Comparison of ENCODE assay signal across 9 cellular contexts in genomic region chr19:39498262-39499081, GRCh38. TPM values are rescaled to one million over a fixed set of nuclear protein-coding genes. Genes with fewer than 3 reads are reported as not detected.
DNase-seq lines count a peak whose midpoint lies in the region; ATAC-seq and TF ChIP-seq lines count a peak whose summit lies in the region.
"Had no signal": no experiment of that assay in that cellular context is flagged by ENCODE, and none has a peak within 500 bp of the region (broad histone marks: within the 10 kb centered on the region; RNA-seq: fewer than 3 reads in every experiment).

A gene with protein sequence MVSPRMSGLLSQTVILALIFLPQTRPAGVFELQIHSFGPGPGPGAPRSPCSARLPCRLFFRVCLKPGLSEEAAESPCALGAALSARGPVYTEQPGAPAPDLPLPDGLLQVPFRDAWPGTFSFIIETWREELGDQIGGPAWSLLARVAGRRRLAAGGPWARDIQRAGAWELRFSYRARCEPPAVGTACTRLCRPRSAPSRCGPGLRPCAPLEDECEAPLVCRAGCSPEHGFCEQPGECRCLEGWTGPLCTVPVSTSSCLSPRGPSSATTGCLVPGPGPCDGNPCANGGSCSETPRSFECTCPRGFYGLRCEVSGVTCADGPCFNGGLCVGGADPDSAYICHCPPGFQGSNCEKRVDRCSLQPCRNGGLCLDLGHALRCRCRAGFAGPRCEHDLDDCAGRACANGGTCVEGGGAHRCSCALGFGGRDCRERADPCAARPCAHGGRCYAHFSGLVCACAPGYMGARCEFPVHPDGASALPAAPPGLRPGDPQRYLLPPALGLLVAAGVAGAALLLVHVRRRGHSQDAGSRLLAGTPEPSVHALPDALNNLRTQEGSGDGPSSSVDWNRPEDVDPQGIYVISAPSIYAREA (plus strand): TSS chr19:39498947. CDS start chr19:39498975, 28 bp downstream.

- ATAC-seq in psoas muscle (peak in 1 of 4 donors; percentile 27), GM21381 (IDR thresholded peaks at IDR 0.05; ENCODE audit: unreplicated experiment) (no peak), HG03135 (IDR thresholded peaks at IDR 0.05; ENCODE audit: unreplicated experiment) (no peak)

- peaks cover 1% of the 10 kb centered on the region for H3K27me3 ChIP-seq in OCI-LY1 (ENCODE audit: insufficient read depth, low read length)
- peaks cover 0 to 70% (median 27%) of the 10 kb centered on the region in 3 donors for H3K27me3 ChIP-seq in psoas muscle (ENCODE audit: insufficient read depth in 3 of 3, low read length in 2 of 3)
- no peaks in the 10 kb centered on the region for H3K27me3 ChIP-seq in ascending aorta

- H3K4me3 ChIP-seq in AG04449 (ENCODE audit: low read depth, low read length) (peak within 1 kb of the TSS; percentile 20; the same call in 1 of the 2 replicates), HFF-Myc (replicated peaks; ENCODE audit: low read depth, low read length) (peak within 1 kb of the TSS; percentile 25), OCI-LY1 (ENCODE audit: low read depth, low read length, poor library complexity, severe bottlenecking) (peak within 1 kb of the TSS; percentile 60), psoas muscle (peak within 1 kb of the TSS; percentile 34), ascending aorta (peak within 1 kb of the TSS in 1 of 2 donors; percentile 3)

- H2AFZ ChIP-seq in OCI-LY1 (ENCODE audit: low read length), result no peak within 1 kb of the TSS

- H3K9me2 ChIP-seq in OCI-LY1 (ENCODE audit: low read depth, low read length), result no peaks in the 10 kb centered on the region

- TF ChIP-seq CTCF in AG04449 (IDR thresholded peaks at IDR 0.05; ENCODE audit: insufficient read depth, low read length, missing control alignments) (no peak), HFF-Myc (IDR thresholded peaks at IDR 0.05; ENCODE audit: low read depth, low read length, missing control alignments) (no peak), OCI-LY1 (IDR thresholded peaks at IDR 0.05; ENCODE audit: low read length) (no peak), psoas muscle (IDR thresholded peaks at IDR 0.05) (no peak), ascending aorta (IDR thresholded peaks at IDR 0.05) (no peak)

- no peaks in the 10 kb centered on the region for H3F3A ChIP-seq in OCI-LY1 (ENCODE audit: insufficient read depth, low read length)

- POLR2A ChIA-PET in AG04449 (lab: Yijun Ruan, JAX), result no interaction called here

- peak within 1 kb of the TSS; percentile 52 for H3K9ac ChIP-seq in OCI-LY1 (ENCODE audit: low read length)

- no peaks in the 10 kb centered on the region for H3K79me2 ChIP-seq in OCI-LY1 (ENCODE audit: insufficient read depth, low read length)

- H3K36me3 ChIP-seq in OCI-LY1 (ENCODE audit: insufficient read depth, low read length) (no peaks in the 10 kb centered on the region; the same call in 1 of the 2 replicates), psoas muscle (ENCODE audit: insufficient read depth in 1 of 2, low read depth in 1 of 2) (no peaks in the 10 kb centered on the region), ascending aorta (no peaks in the 10 kb centered on the region)

- H3K4me1 ChIP-seq in OCI-LY1 (ENCODE audit: insufficient read depth, low read length, severe bottlenecking) (peaks cover 27% of the 10 kb centered on the region), psoas muscle (peaks cover 18% of the 10 kb centered on the region), ascending aorta (peaks cover 0 to 8% of the 10 kb centered on the region in 2 donors)

- no peak for DNase-seq in AG04449 (ENCODE audit: low read depth, low spot score)
- DNase-seq in HFF-Myc (ENCODE audit: extremely low read depth, low read depth), result no peak
- DNase-seq in dermis blood vessel endothelial cell, result peak; percentile 39
- no peak for DNase-seq in psoas muscle
- no peak for DNase-seq in ascending aorta (ENCODE audit: low spot score in 2 of 2)

- H3K9me3 ChIP-seq in OCI-LY1 (ENCODE audit: low read length) (no peaks in the 10 kb centered on the region), psoas muscle (no peaks in the 10 kb centered on the region), ascending aorta (no peaks in the 10 kb centered on the region)

- H3K4me2 ChIP-seq in OCI-LY1 (ENCODE audit: low read length), result peak within 1 kb of the TSS; percentile 84

- intact Hi-C loops in psoas muscle (cut with DNase I), result loop anchor here in 1 of 2 donors (5.0 kb wide), 1 partner anchor 34 kb away; the partner anchor contains the start of gene EID2B
- intact Hi-C loops in ascending aorta (cut with DNase I), result no loop called here

- H3K27ac ChIP-seq in OCI-LY1 (ENCODE audit: low read depth, low read length, poor library complexity, severe bottlenecking) (peak within 1 kb of the TSS; percentile 65), psoas muscle (no peak within 1 kb of the TSS), ascending aorta (no peak within 1 kb of the TSS)

- no peaks in the 10 kb centered on the region for H4K20me1 ChIP-seq in OCI-LY1 (ENCODE audit: insufficient read depth, low read length)

- CTCF ChIA-PET in AG04449 (lab: Yijun Ruan, JAX), result interaction anchor here (1.1 to 7.6 kb wide), 7 partner anchors 8 to 63 kb away, joined by 3 to 45 read pairs (median 4); partner anchors contain the start of genes EID2, EID2B and RPS16

- 1% methylated on average over 37 to 38 of the region's 38 CpGs for WGBS in psoas muscle, 3 donors

RNA-seq across cellular contexts. Expression of the gene that starts here (rescaled TPM):
- total RNA-seq in dermis blood vessel endothelial cell (0.17 and 0.28 TPM in 2 replicates), psoas muscle (under 1 TPM in 1 of 4 donors, not detected in 3; 0.14 TPM), ascending aorta (not detected)
- polyA plus RNA-seq in psoas muscle, result under 1 TPM in 1 of 3 donors, not detected in 2; 0.03 TPM
- polyA plus RNA-seq: adipose tissue had no signal

Comparison
In these comparisons a context has a peak if more than half of its experiments do, and no peak if none do; other contexts are left out.
1. Peak in DNase-seq in dermis blood vessel endothelial cell; RNA of the gene not detected or under 1 TPM.